8 cellular contexts compared by ENCODE assay signal in the genomic region with DNA sequence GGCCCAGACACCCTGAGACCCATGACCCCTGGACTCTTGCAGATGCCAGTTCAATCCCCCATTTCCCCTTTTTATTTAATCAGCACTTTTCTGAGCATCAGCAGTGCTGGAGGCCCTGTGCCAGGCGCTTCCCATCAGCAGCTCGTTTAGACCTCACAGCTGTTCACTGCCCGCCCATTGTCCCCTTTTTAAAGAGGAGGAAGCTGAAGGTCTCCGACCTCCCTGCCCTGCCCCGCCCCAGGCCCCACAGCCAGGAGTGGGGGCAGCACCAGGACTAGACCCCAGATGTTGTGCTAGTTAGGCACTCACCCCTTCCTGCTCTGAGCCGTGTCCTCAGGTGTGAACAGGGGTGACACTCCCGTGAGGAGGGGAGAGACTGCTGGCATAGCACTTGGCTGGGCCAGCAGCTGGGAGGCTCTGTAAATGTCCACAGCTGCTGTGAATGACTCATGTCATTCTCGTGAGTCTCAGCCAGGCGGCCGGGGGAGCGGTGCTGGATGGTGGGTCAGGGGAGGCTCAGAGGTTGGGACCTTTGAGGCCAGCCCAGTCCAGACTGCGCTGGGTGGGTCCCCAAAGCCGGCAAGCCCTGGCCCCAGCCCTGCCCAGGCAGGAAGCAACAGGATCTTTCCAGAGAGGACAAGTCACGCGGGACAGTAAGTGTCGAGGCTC. TPM values are rescaled to one million over a fixed set of nuclear protein-coding genes. Genes with fewer than 3 reads are reported as not detected.
DNase-seq lines count a peak whose midpoint lies in the region; ATAC-seq and TF ChIP-seq lines count a peak whose summit lies in the region.

No MANE protein-coding gene starts in this region.

- no peak overlapping the region for H3K4me3 ChIP-seq in MG63
- no peak overlapping the region for H3K4me3 ChIP-seq in adrenal gland
- H3K4me3 ChIP-seq in stomach, result no peak overlapping the region

- peak overlapping the region in 4 of 5 donors; percentile 28 to 89 (median 68) for H3K27ac ChIP-seq in adrenal gland
- peak overlapping the region; percentile 42 to 69 (median 66) for H3K27ac ChIP-seq in stomach

- WGBS in adrenal gland, 4 donors, result 23 to 32% (median 31%) methylated on average over 10 to 16 of the region's 16 CpGs
- WGBS in stomach, 5 donors, result 38 to 49% (median 48%) methylated on average over 16 of the region's 16 CpGs

- ATAC-seq in left colon, result peak; percentile 39
- ATAC-seq in HG02870 (IDR thresholded peaks at IDR 0.05; ENCODE audit: unreplicated experiment), result no peak

- H3K27me3 ChIP-seq in MG63 (no peaks in the 10 kb centered on the region), adrenal gland (no peaks in the 10 kb centered on the region), stomach (no peaks in the 10 kb centered on the region)

- no peak for TF ChIP-seq POLR2A in adrenal gland (IDR thresholded peaks at IDR 0.05)
- no peak for TF ChIP-seq POLR2A in stomach (IDR thresholded peaks at IDR 0.05)

- DNase-seq in MG63 (peak; percentile 46), adrenal gland (peak; percentile 48 to 83 (median 75)), left colon (peak; percentile 43 to 47), stomach (no peak), hepatic stellate cell (ENCODE audit: low spot score) (no peak), dedifferentiated amniotic fluid mesenchymal stem cell (ENCODE audit: extremely low spot score) (no peak), NCI-H82 (lab: John Stamatoyannopoulos, UW) (no peak)

- peak in 2 of 6 experiments; percentile 2 to 6 for TF ChIP-seq CTCF in adrenal gland (IDR thresholded peaks at IDR 0.05)
- TF ChIP-seq CTCF in stomach (IDR thresholded peaks at IDR 0.05), result no peak

- no peak for TF ChIP-seq EP300 in stomach (IDR thresholded peaks at IDR 0.05)

- intact Hi-C loops in adrenal gland (cut with DNase I), result no loop called here
- intact Hi-C loops in left colon (cut with DNase I, micrococcal nuclease), result no loop called here
- intact Hi-C loops in stomach (cut with DNase I; ENCODE audit: low total_unique reads), result no loop called here

- no peaks in the 10 kb centered on the region for H3K36me3 ChIP-seq in MG63
- H3K36me3 ChIP-seq in adrenal gland (replicated peaks in 1 of 2), result no peaks in the 10 kb centered on the region
- H3K36me3 ChIP-seq in stomach, result no peaks in the 10 kb centered on the region

- peaks cover 18 to 20% of the 10 kb centered on the region in 2 donors for H3K4me1 ChIP-seq in adrenal gland (replicated peaks in 1 of 2)
- H3K4me1 ChIP-seq in stomach, result peaks cover 13 to 34% (median 28%) of the 10 kb centered on the region in 4 donors

- H3K9me3 ChIP-seq in MG63, result no peaks in the 10 kb centered on the region
- no peaks in the 10 kb centered on the region for H3K9me3 ChIP-seq in adrenal gland (replicated peaks in 1 of 3)
- H3K9me3 ChIP-seq in stomach, result no peaks in the 10 kb centered on the region

RNA-seq across cellular contexts. Expression of a gene that starts 19.9 kb away (rescaled TPM):
- total RNA-seq in MG63 (2014; rRNA removed; shearing (Covaris generic); ENCODE audit: low replicate concordance), result 1.4 and 2.7 TPM in 2 replicates
- total RNA-seq in adrenal gland, result 10 to 100 TPM; 12.7 to 70.9 (median 43.6) TPM
- 10 to 100 TPM in 2 of 3 donors, 1 to 10 TPM in 1; 2.5 to 36.9 (median 35.2) TPM for polyA plus RNA-seq in adrenal gland
- total RNA-seq in left colon, result 1 to 10 TPM; 1.2 to 4.9 TPM
- 10 to 100 TPM in 2 of 5 donors, 1 to 10 TPM in 2, not detected in 1; 1.8 to 23.6 (median 9.5) TPM for total RNA-seq in stomach
- polyA plus RNA-seq in stomach, result 10 to 100 TPM in 2 of 3 donors, 1 to 10 TPM in 1; 2.5 to 12.7 (median 10.3) TPM

RNA-seq across cellular contexts. Expression of a gene that starts 42.2 kb away (rescaled TPM):
- total RNA-seq in MG63 (2014; rRNA removed; shearing (Covaris generic); ENCODE audit: low replicate concordance), result 18.3 and 46.7 TPM in 2 replicates
- 100 to 1,000 TPM in 1 of 8 donors, 10 to 100 TPM in 7; 27.4 to 103 (median 42.6) TPM for total RNA-seq in adrenal gland
- polyA plus RNA-seq in adrenal gland, result 10 to 100 TPM; 12.2 to 76.3 (median 48.2) TPM
- 10 to 100 TPM; 13.4 to 19.7 TPM for total RNA-seq in left colon
- 10 to 100 TPM; 14.5 to 76.5 (median 45.1) TPM for total RNA-seq in stomach
- polyA plus RNA-seq in stomach, result 10 to 100 TPM in 2 of 3 donors, 1 to 10 TPM in 1; 9.8 to 19.6 (median 16.7) TPM

RNA-seq across cellular contexts. Expression of a gene that starts 42.5 kb away (rescaled TPM):
- total RNA-seq in MG63 (2014; rRNA removed; shearing (Covaris generic); ENCODE audit: low replicate concordance), result 149 and 159 TPM in 2 replicates
- 100 to 1,000 TPM; 152 to 302 (median 197) TPM for total RNA-seq in adrenal gland
- 100 to 1,000 TPM; 269 to 351 (median 278) TPM for polyA plus RNA-seq in adrenal gland
- 100 to 1,000 TPM; 158 to 192 TPM for total RNA-seq in left colon
- total RNA-seq in stomach, result 100 to 1,000 TPM; 145 to 376 (median 185) TPM
- polyA plus RNA-seq in stomach, result 100 to 1,000 TPM in 1 of 3 donors, 10 to 100 TPM in 2; 97.7 to 137 (median 98.2) TPM

Comparison
In these comparisons a context has a peak if more than half of its experiments do, and no peak if none do; other contexts are left out.
1. DNase-seq: peak in MG63 (single experiment), adrenal gland (7 of 7) and left colon (2 of 2); none in stomach (single experiment), hepatic stellate cell (single experiment), dedifferentiated amniotic fluid mesenchymal stem cell (single experiment) and NCI-H82 (single experiment).